In the genomic region with DNA sequence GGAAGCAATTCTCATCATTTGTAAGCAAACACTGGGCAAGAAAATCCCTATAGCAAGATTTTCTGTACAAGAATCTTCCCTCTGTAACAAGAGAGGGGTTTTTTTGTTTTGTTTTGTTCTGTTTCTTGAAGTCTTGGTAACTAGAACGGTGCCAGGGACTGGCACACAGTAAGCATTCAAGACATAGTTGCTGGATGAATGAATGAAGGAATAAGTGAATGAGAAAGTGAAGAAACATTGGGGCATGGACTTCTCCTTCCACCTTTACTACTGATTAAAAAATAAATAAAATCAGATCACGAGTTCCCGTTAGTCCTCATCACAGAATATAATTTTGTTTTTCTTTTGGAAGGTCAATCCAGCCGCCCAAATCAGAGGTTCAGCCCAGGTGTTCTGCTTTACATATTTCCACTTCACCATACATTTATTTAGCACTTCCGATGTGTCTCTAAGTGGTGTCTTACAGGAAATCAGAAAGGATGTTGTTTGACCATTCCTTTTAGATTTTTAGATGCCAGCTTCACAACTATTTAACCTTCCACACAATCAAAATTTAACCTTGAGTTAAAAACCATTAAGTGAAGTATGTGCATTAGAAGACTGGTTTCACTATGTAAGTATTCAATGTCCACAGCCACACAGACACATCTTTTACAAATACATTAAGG, we compare ENCODE assay signal across 8 cellular contexts.
DNase-seq lines count a peak whose midpoint lies in the region; ATAC-seq and TF ChIP-seq lines count a peak whose summit lies in the region.

No MANE protein-coding gene starts in this region.

- H3K36me3 Mint-ChIP-seq in progenitor cell of endocrine pancreas (ENCODE audit: insufficient read depth), result peaks cover 16% of the 10 kb centered on the region

- in situ Hi-C loops in GM13976 (cut with MboI; ENCODE audit: low sequenced_read_pairs, unreplicated experiment), result no loop called here

- ATAC-seq in GM18519 (IDR thresholded peaks at IDR 0.05; ENCODE audit: low FRiP score, unreplicated experiment) (peak; percentile 19), GM21786 (IDR thresholded peaks at IDR 0.05; ENCODE audit: unreplicated experiment) (peak; percentile 21), HG03565 (IDR thresholded peaks at IDR 0.05; ENCODE audit: unreplicated experiment) (peak; percentile 17)

- no peaks in the 10 kb centered on the region for H3K27me3 Mint-ChIP-seq in progenitor cell of endocrine pancreas

- no peak overlapping the region for H3K27ac Mint-ChIP-seq in progenitor cell of endocrine pancreas

- DNase-seq in inferior parietal cortex (ENCODE audit: extremely low spot score) (peak; percentile 9), GM13976 (ENCODE audit: low spot score) (no peak), progenitor cell of endocrine pancreas (ENCODE audit: low spot score, unreplicated experiment) (no peak), SW 1271 (lab: John Stamatoyannopoulos, UW) (no peak), mucosa of gallbladder (ENCODE audit: low spot score) (no peak)

- peaks cover 5% of the 10 kb centered on the region for H3K4me1 Mint-ChIP-seq in progenitor cell of endocrine pancreas (ENCODE audit: low read depth)

- no peak overlapping the region for H3K4me3 Mint-ChIP-seq in progenitor cell of endocrine pancreas (ENCODE audit: low read depth)

- no peak for TF ChIP-seq CTCF in GM13976 (IDR thresholded peaks at IDR 0.05; ENCODE audit: borderline replicate concordance, control extremely low read depth, extremely low read depth, insufficient read depth, missing control alignments)
- no peak for TF ChIP-seq CTCF in progenitor cell of endocrine pancreas (IDR thresholded peaks at IDR 0.05; ENCODE audit: unreplicated experiment)

- H3K9me3 Mint-ChIP-seq in progenitor cell of endocrine pancreas (ENCODE audit: low read depth), result no peaks in the 10 kb centered on the region
